In genomic region chr10:112915590-112916572, GRCh38 we compare ENCODE assay signal across 10 cellular contexts. TPM values are rescaled to one million over a fixed set of nuclear protein-coding genes. Genes with fewer than 3 reads are reported as not detected.
DNase-seq lines count a peak whose midpoint lies in the region; ATAC-seq and TF ChIP-seq lines count a peak whose summit lies in the region.
"Had no signal": no experiment of that assay in that cellular context is flagged by ENCODE, and none has a peak within 500 bp of the region (broad histone marks: within the 10 kb centered on the region; RNA-seq: fewer than 3 reads in every experiment).

No MANE protein-coding gene starts in this region.

- intact Hi-C loops in left lung (cut with DNase I), result no loop called here
- intact Hi-C loops in sigmoid colon (cut with DNase I), result no loop called here

- TF ChIP-seq EP300 in sigmoid colon (IDR thresholded peaks at IDR 0.05), result no peak

- peak; percentile 1 for DNase-seq in DMS153 (lab: John Stamatoyannopoulos, UW)
- no peak for DNase-seq in DMS153 treated with DMSO at 0.1 percent for 48 hours (lab: John Stamatoyannopoulos, UW; ENCODE audit: unreplicated experiment)
- peak; percentile 40 for DNase-seq in astrocyte of the hippocampus (ENCODE audit: low read depth, low spot score)
- peak in 1 of 2 donors; percentile 41 for DNase-seq in left lung
- no peak for DNase-seq in sigmoid colon
- DNase-seq in NCI-H1092 (lab: John Stamatoyannopoulos, UW), result no peak
- no peak for DNase-seq in glutamatergic neuron
- DNase-seq in NCI-H2196 (lab: John Stamatoyannopoulos, UW; ENCODE audit: unreplicated experiment), result no peak
- DNase-seq: activated gamma-delta T cell treated with Interleukin-2 at 50 U/mL for 16 hours had no signal

- H3K27me3 Mint-ChIP-seq in glutamatergic neuron (ENCODE audit: unreplicated experiment), result peaks cover 6% of the 10 kb centered on the region

- 16 to 65% methylated on average over 11 of the region's 11 CpGs for whole genome bisulfite sequencing in sigmoid colon, 2 donors

- no peaks in the 10 kb centered on the region for H3K4me1 Mint-ChIP-seq in glutamatergic neuron (ENCODE audit: low read depth, unreplicated experiment)

- no peaks in the 10 kb centered on the region for H3K36me3 ChIP-seq in left lung
- no peaks in the 10 kb centered on the region for H3K36me3 ChIP-seq in sigmoid colon

- peak in 1 of 2 donors; percentile 33 for TF ChIP-seq POLR2A in sigmoid colon (IDR thresholded peaks at IDR 0.05)

- no peak overlapping the region for H3K4me3 Mint-ChIP-seq in glutamatergic neuron (ENCODE audit: unreplicated experiment)

- ATAC-seq in left lung, result peak; percentile 83

- no peak for TF ChIP-seq CTCF in left lung (IDR thresholded peaks at IDR 0.05)
- no peak for TF ChIP-seq CTCF in sigmoid colon (IDR thresholded peaks at IDR 0.05)
- TF ChIP-seq CTCF in glutamatergic neuron (IDR thresholded peaks at IDR 0.05; ENCODE audit: partially characterized antibody, unreplicated experiment), result no peak

- H3K27ac Mint-ChIP-seq in glutamatergic neuron (ENCODE audit: unreplicated experiment), result no peak overlapping the region

- H3K9me3 Mint-ChIP-seq in glutamatergic neuron (ENCODE audit: unreplicated experiment), result no peaks in the 10 kb centered on the region

- H3K9me3 ChIP-seq in left lung, result no peaks in the 10 kb centered on the region
- H3K9me3 ChIP-seq in sigmoid colon, result no peaks in the 10 kb centered on the region

- no peaks in the 10 kb centered on the region for H3K27me3 ChIP-seq in left lung
- H3K27me3 ChIP-seq in sigmoid colon, result no peaks in the 10 kb centered on the region

- no peaks in the 10 kb centered on the region for H3K4me1 ChIP-seq in left lung
- peaks cover 0 to 6% (median 0%) of the 10 kb centered on the region in 4 donors for H3K4me1 ChIP-seq in sigmoid colon

- H3K27ac ChIP-seq in left lung (no peak overlapping the region), sigmoid colon (peak overlapping the region in 2 of 4 donors; percentile 4 to 24)
- H3K27ac ChIP-seq: 22Rv1 had no signal

- no peak overlapping the region for H3K4me3 ChIP-seq in left lung
- H3K4me3 ChIP-seq in sigmoid colon, result no peak overlapping the region

- H3K36me3 Mint-ChIP-seq in glutamatergic neuron (ENCODE audit: unreplicated experiment), result no peaks in the 10 kb centered on the region

RNA-seq across cellular contexts. Expression of gene TCF7L2, which starts 34.2 kb away (rescaled TPM):
- total RNA-seq in left lung (10 to 100 TPM; 25.1 to 27.7 TPM), sigmoid colon (10 to 100 TPM; 15.3 to 40.4 (median 23.3) TPM), glutamatergic neuron (ENCODE audit: unreplicated experiment) (5.0 TPM)
- 10 to 100 TPM; 30.0 to 32.0 (median 31.7) TPM for polyA plus RNA-seq in sigmoid colon

Comparison
In these comparisons a context has a peak if more than half of its experiments do, and no peak if none do; other contexts are left out.
1. DNase-seq: peak in DMS153 (single experiment) and astrocyte of the hippocampus (single experiment); none in DMS153 treated with DMSO at 0.1 percent for 48 hours (single experiment), sigmoid colon (single experiment), NCI-H1092 (single experiment), glutamatergic neuron (single experiment) and NCI-H2196 (single experiment).